ENCODE assay signal across 14 cellular contexts in the genomic region with DNA sequence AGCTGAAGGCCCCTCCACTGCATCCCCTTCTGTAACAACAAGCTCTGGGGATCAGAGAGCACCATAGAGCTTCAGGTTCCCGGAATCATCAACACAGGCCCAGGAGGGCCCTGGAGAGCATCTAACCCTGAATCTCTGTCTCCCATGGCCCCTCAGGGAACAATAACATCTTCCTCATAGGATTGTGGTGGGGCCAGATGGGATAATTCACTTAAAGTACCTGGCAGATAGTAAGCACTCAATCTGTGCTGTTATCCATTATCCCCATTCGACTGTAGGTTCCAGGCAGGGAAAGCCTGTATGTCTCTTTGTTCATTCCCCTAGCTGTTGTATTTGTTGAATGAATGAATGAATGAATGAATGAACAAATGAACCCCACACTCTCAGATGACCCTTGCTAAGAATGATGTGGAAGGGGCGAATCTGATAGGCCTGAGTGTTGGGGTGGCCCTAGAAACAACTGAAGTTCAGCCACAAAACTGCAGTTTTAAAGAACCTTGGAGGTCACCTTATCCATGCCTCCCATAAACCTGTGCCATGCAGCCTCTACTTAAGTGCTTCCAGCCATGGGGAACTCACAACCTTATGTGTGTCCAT. TPM values are rescaled to one million over a fixed set of nuclear protein-coding genes. Genes with fewer than 3 reads are reported as not detected.
DNase-seq lines count a peak whose midpoint lies in the region; ATAC-seq and TF ChIP-seq lines count a peak whose summit lies in the region.
"Had no signal": no experiment of that assay in that cellular context is flagged by ENCODE, and none has a peak within 500 bp of the region (broad histone marks: within the 10 kb centered on the region; RNA-seq: fewer than 3 reads in every experiment).

No MANE protein-coding gene starts in this region.

- no peak overlapping the region for H3K27ac ChIP-seq in osteoblast (ENCODE audit: low read depth, low read length)

- TF ChIP-seq CTCF in Loucy (conservative IDR thresholded peaks at IDR 0.05; ENCODE audit: low read length) (no peak), osteoblast (IDR thresholded peaks at IDR 0.05; ENCODE audit: extremely low read depth, low read depth, low read length) (no peak)

- H3K79me2 ChIP-seq in Loucy (ENCODE audit: insufficient read depth, low read length) (peaks cover 72% of the 10 kb centered on the region), osteoblast (ENCODE audit: insufficient read depth, low read length) (no peaks in the 10 kb centered on the region)

- H3K4me3 ChIP-seq in Loucy (ENCODE audit: low read length, poor library complexity, severe bottlenecking) (no peak overlapping the region), osteoblast (ENCODE audit: insufficient read depth, low read length) (no peak overlapping the region)

- H3K27me3 ChIP-seq in Loucy (ENCODE audit: insufficient read depth, low read length, poor library complexity, severe bottlenecking), result no peaks in the 10 kb centered on the region
- peaks cover 9% of the 10 kb centered on the region for H3K27me3 ChIP-seq in osteoblast (ENCODE audit: insufficient read depth, low read length)

- H3K27me3 Mint-ChIP-seq in activated CD4-positive, alpha-beta T cell treated with anti-CD3 and anti-CD28 coated beads, Interleukin-2, amount 10 ng/mL, durations not matched to agents 7 days and 5 days, result no peaks in the 10 kb centered on the region

- H3K4me1 Mint-ChIP-seq in activated CD4-positive, alpha-beta T cell treated with anti-CD3 and anti-CD28 coated beads, Interleukin-2, amount 10 ng/mL, durations not matched to agents 7 days and 5 days, result peaks cover 95% of the 10 kb centered on the region

- H3K4me3 Mint-ChIP-seq in activated CD4-positive, alpha-beta T cell treated with anti-CD3 and anti-CD28 coated beads, Interleukin-2, amount 10 ng/mL, durations not matched to agents 7 days and 5 days, result peak overlapping the region; percentile 68
- H3K4me3 Mint-ChIP-seq: WTC11 had no signal

- H3K36me3 Mint-ChIP-seq in activated CD4-positive, alpha-beta T cell treated with anti-CD3 and anti-CD28 coated beads, Interleukin-2, amount 10 ng/mL, durations not matched to agents 7 days and 5 days (ENCODE audit: low read depth), result peaks cover 79% of the 10 kb centered on the region
- H3K36me3 Mint-ChIP-seq in activated naive CD4-positive, alpha-beta T cell treated with anti-CD3 and anti-CD28 coated beads, Interleukin-2, amount 50 U/mL, for 72 hours, result peaks cover 30 to 59% of the 10 kb centered on the region in 2 donors
- H3K36me3 Mint-ChIP-seq: WTC11 had no signal

- no peak for DNase-seq in activated CD4-positive, alpha-beta T cell treated with anti-CD3 and anti-CD28 coated beads, Interleukin-2, amount 10 ng/mL, durations not matched to agents 7 days and 5 days
- no peak for DNase-seq in activated CD4-positive, alpha-beta T cell treated with anti-CD3 and anti-CD28 coated beads, Interleukin-2, amount 50 U/mL, for 4 hours
- no peak for DNase-seq in activated naive CD4-positive, alpha-beta T cell treated with anti-CD3 and anti-CD28 coated beads, Interleukin-2, amount 50 U/mL, for 72 hours (ENCODE audit: low spot score in 2 of 2)
- peak; percentile 87 for DNase-seq in osteoblast (ENCODE audit: insufficient read length, low spot score, missing footprints)
- no peak for DNase-seq in kidney glomerular epithelial cell (lab: John Stamatoyannopoulos, UW)
- DNase-seq: HCEC 1CT, nucleus accumbens had no signal

- H3F3A ChIP-seq in Loucy (ENCODE audit: low read depth), result no peaks in the 10 kb centered on the region

- H3K9me3 Mint-ChIP-seq in activated CD4-positive, alpha-beta T cell treated with anti-CD3 and anti-CD28 coated beads, Interleukin-2, amount 10 ng/mL, durations not matched to agents 7 days and 5 days, result no peaks in the 10 kb centered on the region
- no peaks in the 10 kb centered on the region for H3K9me3 Mint-ChIP-seq in activated naive CD4-positive, alpha-beta T cell treated with anti-CD3 and anti-CD28 coated beads, Interleukin-2, amount 50 U/mL, for 72 hours
- H3K9me3 Mint-ChIP-seq: WTC11 had no signal

- no peak for ATAC-seq in activated naive CD4-positive, alpha-beta T cell treated with anti-CD3 and anti-CD28 coated beads, Interleukin-2, amount 50 U/mL, for 72 hours
- ATAC-seq in GM21381 (IDR thresholded peaks at IDR 0.05; ENCODE audit: unreplicated experiment) (no peak), GM19455 (IDR thresholded peaks at IDR 0.05; ENCODE audit: unreplicated experiment) (no peak)
- ATAC-seq: WTC11 had no signal

- CTCF ChIA-PET in activated CD4-positive, alpha-beta T cell treated with anti-CD3 and anti-CD28 coated beads, Interleukin-2, amount 10 ng/mL, durations not matched to agents 7 days and 5 days (lab: Charles Lee), result interaction anchor here (0.6 to 8.3 kb wide), 6 partner anchors 13 to 269 kb away, joined by 3 to 63 read pairs (median 4); a partner anchor contains a TSS

- no peak overlapping the region for H2AFZ ChIP-seq in Loucy (ENCODE audit: low read length)
- no peak overlapping the region for H2AFZ ChIP-seq in osteoblast (ENCODE audit: low read length)

- POLR2A ChIA-PET in activated CD4-positive, alpha-beta T cell treated with anti-CD3 and anti-CD28 coated beads, Interleukin-2, amount 10 ng/mL, durations not matched to agents 7 days and 5 days (lab: Charles Lee), result interaction anchor here (1.6 to 1.7 kb wide), 2 partner anchors 13 to 25 kb away, joined by 7 to 8 read pairs; no protein-coding TSS in a partner anchor

- peak overlapping the region; percentile 7 for H3K4me2 ChIP-seq in Loucy (ENCODE audit: low read depth, low read length, poor library complexity, severe bottlenecking)
- no peak overlapping the region for H3K4me2 ChIP-seq in osteoblast (ENCODE audit: insufficient read depth, low read length)

- H3K27ac Mint-ChIP-seq in activated CD4-positive, alpha-beta T cell treated with anti-CD3 and anti-CD28 coated beads, Interleukin-2, amount 10 ng/mL, durations not matched to agents 7 days and 5 days, result peak overlapping the region; percentile 92
- H3K27ac Mint-ChIP-seq in activated naive CD4-positive, alpha-beta T cell treated with anti-CD3 and anti-CD28 coated beads, Interleukin-2, amount 50 U/mL, for 72 hours, result peak overlapping the region; percentile 86 to 98
- H3K27ac Mint-ChIP-seq: WTC11 had no signal

- peaks cover 56% of the 10 kb centered on the region; the same call in 1 of the 2 replicates for H3K36me3 ChIP-seq in Loucy (ENCODE audit: insufficient read depth, low read length)
- no peaks in the 10 kb centered on the region for H3K36me3 ChIP-seq in osteoblast (ENCODE audit: insufficient read depth, low read length)

- H3K9me2 ChIP-seq in Loucy (replicated peaks; ENCODE audit: low read depth, low read length), result no peaks in the 10 kb centered on the region

- peaks cover 77% of the 10 kb centered on the region for H4K20me1 ChIP-seq in Loucy (ENCODE audit: insufficient read depth, low read length, poor library complexity, severe bottlenecking)
- H4K20me1 ChIP-seq in osteoblast (ENCODE audit: insufficient read depth, low read length), result no peaks in the 10 kb centered on the region

- H3K9ac ChIP-seq in Loucy (ENCODE audit: low read depth, low read length, poor library complexity, severe bottlenecking), result no peak overlapping the region

- H3K9me3 ChIP-seq in Loucy (ENCODE audit: insufficient read depth, low read depth, low read length), result no peaks in the 10 kb centered on the region
- H3K9me3 ChIP-seq in osteoblast (ENCODE audit: low read depth, low read length), result no peaks in the 10 kb centered on the region

- peaks cover 48% of the 10 kb centered on the region for H3K4me1 ChIP-seq in Loucy (ENCODE audit: insufficient read depth, low read length, poor library complexity, severe bottlenecking)
- no peaks in the 10 kb centered on the region for H3K4me1 ChIP-seq in osteoblast (ENCODE audit: insufficient read depth, low read length)

RNA-seq across cellular contexts. Expression of a gene that starts 14.5 kb away (rescaled TPM):
- total RNA-seq in activated CD4-positive, alpha-beta T cell treated with anti-CD3 and anti-CD28 coated beads, Interleukin-2, amount 10 ng/mL, durations not matched to agents 7 days and 5 days, result 100 to 1,000 TPM; 481 to 584 TPM
- total RNA-seq in activated naive CD4-positive, alpha-beta T cell treated with anti-CD3 and anti-CD28 coated beads, Interleukin-2, amount 50 U/mL, for 72 hours, result 100 to 1,000 TPM; 248 to 298 TPM
- 0.72 and 1.8 TPM in 2 replicates for total RNA-seq in osteoblast
- total RNA-seq: A673, fibroblast of villous mesenchyme had no signal

RNA-seq across cellular contexts. Expression of a gene that starts 19.7 kb away (rescaled TPM):
- not detected for total RNA-seq in activated CD4-positive, alpha-beta T cell treated with anti-CD3 and anti-CD28 coated beads, Interleukin-2, amount 10 ng/mL, durations not matched to agents 7 days and 5 days
- total RNA-seq in activated naive CD4-positive, alpha-beta T cell treated with anti-CD3 and anti-CD28 coated beads, Interleukin-2, amount 50 U/mL, for 72 hours, result under 1 TPM; 0.31 to 0.66 TPM
- total RNA-seq in osteoblast, result under 0.01 TPM in 1 of 2 replicates, not detected in the other
- total RNA-seq: A673, fibroblast of villous mesenchyme, mammary epithelial cell had no signal

Comparison
In these comparisons a context has a peak if more than half of its experiments do, and no peak if none do; other contexts are left out.
1. RNA of a gene that starts 14.5 kb away (total RNA-seq): 481 to 584 TPM in activated CD4-positive, alpha-beta T cell treated with anti-CD3 and anti-CD28 coated beads, Interleukin-2, amount 10 ng/mL, durations not matched to agents 7 days and 5 days and 248 to 298 TPM in activated naive CD4-positive, alpha-beta T cell treated with anti-CD3 and anti-CD28 coated beads, Interleukin-2, amount 50 U/mL, for 72 hours; 0.72 to 1.8 TPM in osteoblast; every median in the first group is over 10 times any median in the second.